ENCODE assay signal across 8 cellular contexts in genomic region chr5:139562847-139563246, GRCh38. TPM values are rescaled to one million over a fixed set of nuclear protein-coding genes. Genes with fewer than 3 reads are reported as not detected.
DNase-seq lines count a peak whose midpoint lies in the region; ATAC-seq and TF ChIP-seq lines count a peak whose summit lies in the region.

No MANE protein-coding gene starts in this region.

- H3K4me3 ChIP-seq in GM12875 (ENCODE audit: low read depth, low read length) (peak overlapping the region; percentile 73), fibroblast of lung (replicated peaks in 1 of 4; ENCODE audit: control extremely low read depth in 1 of 4, insufficient read depth in 1 of 4, low read depth in 3 of 4, low read length in 4 of 4) (peak overlapping the region; percentile 86 to 95 (median 89)), retinal pigment epithelial cell (ENCODE audit: low read length) (peak overlapping the region; percentile 90)

- H3K9ac ChIP-seq in fibroblast of lung (ENCODE audit: insufficient read depth, low read length) = peak overlapping the region; percentile 20

- H4K20me1 ChIP-seq in fibroblast of lung (ENCODE audit: control insufficient read depth, extremely low read depth, insufficient read depth, low read length) = peaks cover 2% of the 10 kb centered on the region

- peak overlapping the region; percentile 99 for H3K4me2 ChIP-seq in fibroblast of lung (ENCODE audit: extremely low read depth, insufficient read depth, low read length)

- no peak for TF ChIP-seq CTCF in GM12875 (IDR thresholded peaks at IDR 0.05; ENCODE audit: borderline replicate concordance, insufficient read depth, low read depth, low read length)
- TF ChIP-seq CTCF in fibroblast of lung (conservative IDR thresholded peaks at IDR 0.05 in 1 of 2, IDR thresholded peaks at IDR 0.05 in 1 of 2; ENCODE audit: low read depth in 1 of 2, low read length in 2 of 2) = no peak
- no peak for TF ChIP-seq CTCF in retinal pigment epithelial cell (conservative IDR thresholded peaks at IDR 0.05; ENCODE audit: low read depth, low read length)

- H3K79me2 ChIP-seq in fibroblast of lung (ENCODE audit: control insufficient read depth, insufficient read depth, low read length) = peaks cover 63% of the 10 kb centered on the region

- peak overlapping the region; percentile 47 for H3K27ac ChIP-seq in fibroblast of lung (ENCODE audit: insufficient read depth, low read length)

- H3K36me3 ChIP-seq in fibroblast of lung (ENCODE audit: control insufficient read depth, insufficient read depth, low read length) = no peaks in the 10 kb centered on the region

- no peaks in the 10 kb centered on the region for H3K9me3 ChIP-seq in fibroblast of lung (ENCODE audit: control insufficient read depth, insufficient read depth, low read depth, low read length)

- ATAC-seq in GM21737 (IDR thresholded peaks at IDR 0.05; ENCODE audit: unreplicated experiment) (no peak), GM19395 (IDR thresholded peaks at IDR 0.05; ENCODE audit: unreplicated experiment) (no peak)

- DNase-seq in RPMI8226 (peak; percentile 10), fibroblast of lung (ENCODE audit: low read depth in 2 of 2) (no peak), retinal pigment epithelial cell (ENCODE audit: low read depth) (no peak), COLO829 (ENCODE audit: low spot score) (no peak), iPS-NIHi11 (ENCODE audit: low spot score) (no peak)

- H3K4me1 ChIP-seq in fibroblast of lung (ENCODE audit: control insufficient read depth, extremely low read depth, insufficient read depth, low read length) = peaks cover 8% of the 10 kb centered on the region

- no peaks in the 10 kb centered on the region for H3K27me3 ChIP-seq in fibroblast of lung (ENCODE audit: control insufficient read depth, insufficient read depth, low read length)

- H2AFZ ChIP-seq in fibroblast of lung (ENCODE audit: low read length) = no peak overlapping the region

RNA-seq across cellular contexts. Expression of gene UBE2D2, which starts 1.7 kb away (rescaled TPM):
- 49.1 and 62.9 TPM in 2 replicates for total RNA-seq in fibroblast of lung
- polyA plus RNA-seq in fibroblast of lung = 52.9 and 56.5 TPM in 2 replicates
- 149 and 167 TPM in 2 replicates for polyA plus RNA-seq in fibroblast of lung (2012)
- 7.2 and 10.6 TPM in 2 replicates for polyA minus RNA-seq in fibroblast of lung (ENCODE audit: low replicate concordance)
